ENCODE assay signal across 8 cellular contexts in genomic region chr17:30710296-30711088, GRCh38.
DNase-seq lines count a peak whose midpoint lies in the region; ATAC-seq and TF ChIP-seq lines count a peak whose summit lies in the region.
"Not testable (repeated sequence)": the region's sequence is repeated elsewhere in the genome, so short reads cannot be mapped to it uniquely, and the experiment has no call there.

No MANE protein-coding gene starts in this region.

- ATAC-seq in CD4-positive, alpha-beta T cell (ENCODE audit: poor library complexity): not testable (repeated sequence)

- not testable (repeated sequence) for H3K9me3 ChIP-seq in CD4-positive, alpha-beta T cell (ENCODE audit: control insufficient read depth, low read length); SK-N-MC (ENCODE audit: low read depth, low read length); adipocyte (ENCODE audit: control insufficient read depth, low read length); neuron (ENCODE audit: low read length); suprapubic skin

- H3K4me1 ChIP-seq in adipocyte (ENCODE audit: control insufficient read depth, insufficient read depth, low read length): not testable (repeated sequence)
- peaks cover 16% of the 10 kb centered on the region for H3K4me1 ChIP-seq in neuron (ENCODE audit: insufficient read depth, low read length)
- H3K4me1 ChIP-seq in suprapubic skin: peaks cover 29% of the 10 kb centered on the region

- not testable (repeated sequence) for H3K27me3 ChIP-seq in CD4-positive, alpha-beta T cell (ENCODE audit: control insufficient read depth, insufficient read depth, low read length); adipocyte (replicated peaks; ENCODE audit: control insufficient read depth, insufficient read depth, low read length); neuron (ENCODE audit: insufficient read depth, low read length)
- H3K27me3 ChIP-seq in suprapubic skin: peaks cover 12% of the 10 kb centered on the region

- H3K4me3 ChIP-seq in SK-N-MC: peak overlapping the region; percentile 81
- peak overlapping the region; percentile 86 for H3K4me3 ChIP-seq in adipocyte (ENCODE audit: low read length)
- peak overlapping the region; percentile 68 for H3K4me3 ChIP-seq in neuron (ENCODE audit: low read length)
- H3K4me3 ChIP-seq in suprapubic skin: peak overlapping the region; percentile 88

- H3K27ac ChIP-seq in CD4-positive, alpha-beta T cell (ENCODE audit: low read depth, low read length); SK-N-MC; suprapubic skin: not testable (repeated sequence)

- H3K27ac Mint-ChIP-seq in CD4-positive, alpha-beta T cell: peak overlapping the region; percentile 56
- H3K27ac Mint-ChIP-seq in IgD-negative memory B cell: peak overlapping the region in 2 of 3 donors; percentile 67 to 71
- peak overlapping the region; percentile 20 for H3K27ac Mint-ChIP-seq in endothelial cell (ENCODE audit: unreplicated experiment)
- peak overlapping the region in 4 of 6 donors; percentile 37 to 90 (median 62) for H3K27ac Mint-ChIP-seq in immature natural killer cell

- not testable (repeated sequence) for TF ChIP-seq EP300 in suprapubic skin (IDR thresholded peaks at IDR 0.05)

- peak overlapping the region; percentile 92 for H3K4me3 Mint-ChIP-seq in CD4-positive, alpha-beta T cell
- peak overlapping the region; percentile 70 to 92 (median 80) for H3K4me3 Mint-ChIP-seq in IgD-negative memory B cell
- H3K4me3 Mint-ChIP-seq in endothelial cell (ENCODE audit: unreplicated experiment): peak overlapping the region; percentile 93
- peak overlapping the region; percentile 81 to 89 (median 87) for H3K4me3 Mint-ChIP-seq in immature natural killer cell

- H3K36me3 ChIP-seq in SK-N-MC (ENCODE audit: insufficient read depth, low read length); adipocyte (ENCODE audit: control insufficient read depth, insufficient read depth, low read length, severe bottlenecking); neuron (ENCODE audit: insufficient read depth, low read length); suprapubic skin: not testable (repeated sequence)

- H3K27me3 Mint-ChIP-seq in CD4-positive, alpha-beta T cell; endothelial cell (ENCODE audit: unreplicated experiment): not testable (repeated sequence)
- H3K27me3 Mint-ChIP-seq in IgD-negative memory B cell (peaks cover 23% of the 10 kb centered on the region), immature natural killer cell (ENCODE audit: low read depth in 3 of 3) (peaks cover 0 to 19% (median 15%) of the 10 kb centered on the region in 3 donors)

- CTCF ChIA-PET in CD4-positive, alpha-beta T cell (lab: Charles Lee): interaction anchor here (1.6 kb wide), 1 partner anchor 9 kb away, joined by 4 read pairs; no protein-coding TSS in a partner anchor

- peaks cover 41% of the 10 kb centered on the region for H3K4me1 Mint-ChIP-seq in CD4-positive, alpha-beta T cell (ENCODE audit: low read depth)
- H3K4me1 Mint-ChIP-seq in IgD-negative memory B cell (peaks cover 5 to 13% (median 11%) of the 10 kb centered on the region in 3 donors), endothelial cell (ENCODE audit: unreplicated experiment) (peaks cover 28% of the 10 kb centered on the region), immature natural killer cell (peaks cover 50 to 53% of the 10 kb centered on the region in 2 donors)

- 61% methylated on average over 10 of the region's 29 CpGs for WGBS in suprapubic skin

- intact Hi-C loops in CD4-positive, alpha-beta T cell (cut with DNase I, micrococcal nuclease): loop anchor here in 1 of 2 experiments (10.0 kb wide), 4 partner anchors 56 to 606 kb away; partner anchors contain the start of genes CPD and GOSR1

- DNase-seq in CD4-positive, alpha-beta T cell; SK-N-MC (ENCODE audit: low read depth, low spot score); adipocyte (ENCODE audit: low read depth); endothelial cell (ENCODE audit: low spot score); immature natural killer cell; suprapubic skin (ENCODE audit: low spot score in 2 of 2): not testable (repeated sequence)

- not testable (repeated sequence) for TF ChIP-seq CTCF in CD4-positive, alpha-beta T cell (IDR thresholded peaks at IDR 0.05); endothelial cell (IDR thresholded peaks at IDR 0.05; ENCODE audit: unreplicated experiment); suprapubic skin (IDR thresholded peaks at IDR 0.05)

- TF ChIP-seq POLR2A in suprapubic skin (IDR thresholded peaks at IDR 0.05): not testable (repeated sequence)

- not testable (repeated sequence) for H3K9ac ChIP-seq in SK-N-MC (ENCODE audit: insufficient read length)
- H3K9ac ChIP-seq in adipocyte (ENCODE audit: low read length): peak overlapping the region; percentile 72

- POLR2A ChIA-PET in CD4-positive, alpha-beta T cell (lab: Charles Lee): interaction anchor here (1.3 kb wide), 1 partner anchor 112 kb away, joined by 4 read pairs; no protein-coding TSS in a partner anchor

- peaks cover 17% of the 10 kb centered on the region for H3K36me3 Mint-ChIP-seq in CD4-positive, alpha-beta T cell (ENCODE audit: low read depth)
- H3K36me3 Mint-ChIP-seq in IgD-negative memory B cell; endothelial cell (ENCODE audit: low read depth, unreplicated experiment); immature natural killer cell: not testable (repeated sequence)

- H3K9me3 Mint-ChIP-seq in CD4-positive, alpha-beta T cell; IgD-negative memory B cell; endothelial cell (ENCODE audit: unreplicated experiment); immature natural killer cell: not testable (repeated sequence)

- not testable (repeated sequence) for H2AFZ ChIP-seq in neuron (ENCODE audit: low read depth, low read length)
